In genomic region chr1:10816233-10816632, GRCh38 we compare ENCODE assay signal across 31 cellular contexts.
"Had no signal": no experiment of that assay in that cellular context is flagged by ENCODE, and none has a peak within 500 bp of the region (broad histone marks: within the 10 kb centered on the region; RNA-seq: fewer than 3 reads in every experiment).

No MANE protein-coding gene starts in this region.

- H3K4me1 ChIP-seq: adrenal gland, ascending aorta, sigmoid colon had no signal

- ATAC-seq: activated CD4-positive, CD25-positive, alpha-beta regulatory T cell treated with anti-CD3 and anti-CD28 coated beads, Interleukin-2, amount 50 U/mL, for 24 hours; effector memory CD8-positive, alpha-beta T cell; left cardiac atrium; left ventricle myocardium superior; stimulated activated memory B cell treated with anti-CD40 and anti-IgM and Interleukin-4, amounts not matched to agents 10 μg/mL and 1 μg/mL and 100 μg/mL, for 72 hours; stimulated activated naive CD8-positive, alpha-beta T cell treated with anti-CD3 and anti-CD28 coated beads, Interleukin-15, amount 100 ng/mL, for 72 hours had no signal

- H3K9me3 ChIP-seq: adrenal gland, ascending aorta, mucosa of descending colon, ovary, sigmoid colon, thyroid gland had no signal

- H3K36me3 ChIP-seq: adrenal gland, ascending aorta, ovary, sigmoid colon, thyroid gland, WERI-Rb-1 had no signal

- H3K4me2 ChIP-seq: smooth muscle cell had no signal

- H3K27me3 ChIP-seq: adrenal gland, ovary, sigmoid colon, thyroid gland had no signal

- DNase-seq: activated CD4-positive, alpha-beta T cell treated with anti-CD3 and anti-CD28 coated beads for 48 hours; activated CD4-positive, alpha-beta T cell treated with anti-CD3 and anti-CD28 coated beads, Interleukin-2, amount 50 U/mL, for 48 hours; activated CD8-positive, alpha-beta memory T cell treated with anti-CD3 and anti-CD28 coated beads for 24 hours; activated effector memory CD4-positive, alpha-beta T cell treated with Interleukin-2 at 50 U/mL for 16 hours; activated naive CD4-positive, alpha-beta T cell treated with anti-CD3 and anti-CD28 coated beads for 36 hours; activated naive CD8-positive, alpha-beta T cell treated with anti-CD3 and anti-CD28 coated beads for 36 hours; adrenal gland; dorsolateral prefrontal cortex; effector memory CD8-positive, alpha-beta T cell; erythroblast; foreskin fibroblast; left cardiac atrium; left ventricle myocardium superior; naive B cell; nephron progenitor cell; ovary; retina; sigmoid colon; stimulated activated CD4-positive, alpha-beta T cell treated with anti-CD3 and anti-CD28 coated beads, Interleukin-1b, Interleukin-23, amount 100 ng/mL, for 48 hours; stimulated activated CD4-positive, alpha-beta T cell treated with anti-CD3 and anti-CD28 coated beads, Interleukin-4, amount 100 ng/mL, for 4 hours; stimulated activated CD8-positive, alpha-beta memory T cell treated with anti-CD3 and anti-CD28 coated beads, Interleukin-4, amount 100 ng/mL, for 48 hours; stimulated activated naive CD8-positive, alpha-beta T cell treated with anti-CD3 and anti-CD28 coated beads, Interleukin-15, amount 100 ng/mL, for 72 hours; T-helper 9 cell; thyroid gland; WERI-Rb-1 had no signal

- H3K4me3 ChIP-seq: adrenal gland, ascending aorta, coronary artery, dorsolateral prefrontal cortex, mucosa of descending colon, ovary, sigmoid colon, smooth muscle cell, thyroid gland had no signal

- H3K27ac ChIP-seq: adrenal gland, ascending aorta, coronary artery, dorsolateral prefrontal cortex, ovary, sigmoid colon, thyroid gland, WERI-Rb-1 had no signal
